ENCODE assay signal across 13 cellular contexts in the genomic region with DNA sequence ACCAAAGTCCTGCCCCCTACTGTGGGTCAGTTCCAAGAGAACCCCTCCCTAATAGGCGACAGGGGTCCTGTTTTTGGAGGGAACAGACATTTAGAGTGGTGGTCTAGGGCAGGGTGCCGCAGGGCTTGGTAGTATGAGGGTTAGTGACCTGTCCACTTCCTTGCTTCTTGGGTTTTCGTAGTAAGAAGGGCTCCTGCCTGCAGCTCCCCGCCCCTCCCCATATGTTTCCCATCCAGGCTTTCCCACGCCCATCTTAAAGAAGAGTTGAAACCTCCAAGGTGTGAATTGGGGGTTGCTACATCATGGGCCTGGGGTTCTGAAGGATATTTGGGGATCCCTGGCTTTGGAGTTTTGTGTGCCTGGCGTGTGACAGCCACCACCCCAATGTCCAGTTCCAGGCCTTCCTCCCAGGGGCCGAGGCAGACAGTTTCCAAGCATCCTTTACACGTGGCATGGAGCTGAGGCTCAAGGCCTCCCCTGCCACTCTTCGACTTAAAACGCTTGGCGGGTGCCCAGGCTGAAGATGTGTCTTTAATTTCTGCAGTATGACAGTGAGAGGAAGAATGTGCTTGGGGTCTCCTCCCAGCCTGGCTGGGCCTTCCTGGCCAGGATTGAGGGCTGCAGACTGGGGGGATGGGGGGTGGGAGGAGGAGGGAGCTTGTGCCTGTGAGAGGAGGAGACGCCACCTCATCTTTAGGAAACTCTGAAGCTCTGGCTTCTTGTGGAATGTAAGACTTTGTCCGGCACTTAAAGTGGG. TPM values are rescaled to one million over a fixed set of nuclear protein-coding genes. Genes with fewer than 3 reads are reported as not detected.
DNase-seq lines count a peak whose midpoint lies in the region; ATAC-seq and TF ChIP-seq lines count a peak whose summit lies in the region.
"Had no signal": no experiment of that assay in that cellular context is flagged by ENCODE, and none has a peak within 500 bp of the region (broad histone marks: within the 10 kb centered on the region; RNA-seq: fewer than 3 reads in every experiment).

No MANE protein-coding gene starts in this region.

- 40 to 68% methylated on average over 2 to 6 of the region's 13 CpGs for WGBS in gastroesophageal sphincter (ENCODE audit: low coverage in 1 of 2), 2 donors

- H3K27ac ChIP-seq in gastroesophageal sphincter (peak overlapping the region in 3 of 4 donors; percentile 45 to 94 (median 54)), skin epidermis (peak overlapping the region in 20 of 21 experiments; percentile 34 to 97 (median 74))

- DNase-seq in Daoy (ENCODE audit: low read depth) (peak; percentile 60), NCI-H146 (lab: John Stamatoyannopoulos, UW) (no peak), GF-D8 (lab: John Stamatoyannopoulos, UW) (no peak), NCI-H2227 (lab: John Stamatoyannopoulos, UW; ENCODE audit: unreplicated experiment) (no peak)
- DNase-seq in activated CD4-positive, alpha-beta memory T cell treated with anti-CD3 and anti-CD28 coated beads for 36 hours = no peak
- DNase-seq: activated CD4-positive, alpha-beta T cell treated with anti-CD3 and anti-CD28 coated beads for 4 hours; activated gamma-delta T cell treated with Interleukin-2 at 50 U/mL for 16 hours; NCI-H524 treated with DMSO at 0.1 percent for 48 hours had no signal

- peaks cover 11% of the 10 kb centered on the region for H3K27me3 ChIP-seq in gastroesophageal sphincter

- POLR2A ChIA-PET in activated CD4-positive, alpha-beta memory T cell treated with anti-CD3 and anti-CD28 coated beads for 36 hours (lab: Charles Lee) = no interaction called here

- CTCF ChIA-PET in activated CD4-positive, alpha-beta memory T cell treated with anti-CD3 and anti-CD28 coated beads for 36 hours (lab: Charles Lee) = interaction anchor here (0.6 to 16.6 kb wide), 5 partner anchors 10 to 110 kb away, joined by 3 to 324 read pairs (median 5); a partner anchor contains a TSS

- no peaks in the 10 kb centered on the region for H3K9me3 Mint-ChIP-seq in activated CD4-positive, alpha-beta memory T cell treated with anti-CD3 and anti-CD28 coated beads for 36 hours
- H3K9me3 Mint-ChIP-seq: CD8-positive, alpha-beta T cell had no signal

- H3K4me1 Mint-ChIP-seq in activated CD4-positive, alpha-beta memory T cell treated with anti-CD3 and anti-CD28 coated beads for 36 hours (ENCODE audit: low read depth) = peaks cover 16% of the 10 kb centered on the region

- H3K36me3 ChIP-seq in gastroesophageal sphincter = no peaks in the 10 kb centered on the region

- H3K4me1 ChIP-seq in gastroesophageal sphincter = peaks cover 0 to 86% (median 24%) of the 10 kb centered on the region in 3 donors

- ATAC-seq in SK-N-SH treated with all-trans-retinoic acid at 6 μM for 48 hours (peak; percentile 18), gastroesophageal sphincter (no peak)
- ATAC-seq: CD8-positive, alpha-beta T cell had no signal

- TF ChIP-seq POLR2A in gastroesophageal sphincter (IDR thresholded peaks at IDR 0.05) = no peak

- no peak for TF ChIP-seq CTCF in gastroesophageal sphincter (IDR thresholded peaks at IDR 0.05)

- H3K36me3 Mint-ChIP-seq in activated CD4-positive, alpha-beta memory T cell treated with anti-CD3 and anti-CD28 coated beads for 36 hours = no peaks in the 10 kb centered on the region
- H3K36me3 Mint-ChIP-seq: CD8-positive, alpha-beta T cell had no signal

- H3K4me3 ChIP-seq in gastroesophageal sphincter (no peak overlapping the region), skin epidermis (peak overlapping the region in 1 of 7 experiments; percentile 48)

- intact Hi-C loops in activated CD4-positive, alpha-beta memory T cell treated with anti-CD3 and anti-CD28 coated beads for 36 hours (cut with micrococcal nuclease) = no loop called here

- no peak for TF ChIP-seq EP300 in gastroesophageal sphincter (IDR thresholded peaks at IDR 0.05)

- no peaks in the 10 kb centered on the region for H3K9me3 ChIP-seq in gastroesophageal sphincter

- no peak overlapping the region for H3K4me3 Mint-ChIP-seq in activated CD4-positive, alpha-beta memory T cell treated with anti-CD3 and anti-CD28 coated beads for 36 hours
- H3K4me3 Mint-ChIP-seq: CD8-positive, alpha-beta T cell had no signal

- no peak overlapping the region for H3K27ac Mint-ChIP-seq in activated CD4-positive, alpha-beta memory T cell treated with anti-CD3 and anti-CD28 coated beads for 36 hours
- H3K27ac Mint-ChIP-seq: CD8-positive, alpha-beta T cell had no signal

- peaks cover 65% of the 10 kb centered on the region for H3K27me3 Mint-ChIP-seq in activated CD4-positive, alpha-beta memory T cell treated with anti-CD3 and anti-CD28 coated beads for 36 hours

TF ChIP-seq in SK-N-SH treated with all-trans-retinoic acid at 6 μM for 48 hours, 23 proteins besides CTCF, POLR2A, EP300 and RAD21:
- no peak for TF ChIP-seq CSDC2 (CRISPR knock-in tag; IDR thresholded peaks at IDR 0.05)
- TF ChIP-seq, protein P1, sequence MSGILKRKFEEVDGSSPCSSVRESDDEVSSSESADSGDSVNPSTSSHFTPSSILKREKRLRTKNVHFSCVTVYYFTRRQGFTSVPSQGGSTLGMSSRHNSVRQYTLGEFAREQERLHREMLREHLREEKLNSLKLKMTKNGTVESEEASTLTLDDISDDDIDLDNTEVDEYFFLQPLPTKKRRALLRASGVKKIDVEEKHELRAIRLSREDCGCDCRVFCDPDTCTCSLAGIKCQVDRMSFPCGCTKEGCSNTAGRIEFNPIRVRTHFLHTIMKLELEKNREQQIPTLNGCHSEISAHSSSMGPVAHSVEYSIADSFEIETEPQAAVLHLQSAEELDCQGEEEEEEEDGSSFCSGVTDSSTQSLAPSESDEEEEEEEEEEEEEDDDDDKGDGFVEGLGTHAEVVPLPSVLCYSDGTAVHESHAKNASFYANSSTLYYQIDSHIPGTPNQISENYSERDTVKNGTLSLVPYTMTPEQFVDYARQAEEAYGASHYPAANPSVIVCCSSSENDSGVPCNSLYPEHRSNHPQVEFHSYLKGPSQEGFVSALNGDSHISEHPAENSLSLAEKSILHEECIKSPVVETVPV (CRISPR knock-in tag; IDR thresholded peaks at IDR 0.05) = no peak
- no peak for TF ChIP-seq TOX (CRISPR knock-in tag; IDR thresholded peaks at IDR 0.05; ENCODE audit: borderline replicate concordance)
- TF ChIP-seq, protein P2, sequence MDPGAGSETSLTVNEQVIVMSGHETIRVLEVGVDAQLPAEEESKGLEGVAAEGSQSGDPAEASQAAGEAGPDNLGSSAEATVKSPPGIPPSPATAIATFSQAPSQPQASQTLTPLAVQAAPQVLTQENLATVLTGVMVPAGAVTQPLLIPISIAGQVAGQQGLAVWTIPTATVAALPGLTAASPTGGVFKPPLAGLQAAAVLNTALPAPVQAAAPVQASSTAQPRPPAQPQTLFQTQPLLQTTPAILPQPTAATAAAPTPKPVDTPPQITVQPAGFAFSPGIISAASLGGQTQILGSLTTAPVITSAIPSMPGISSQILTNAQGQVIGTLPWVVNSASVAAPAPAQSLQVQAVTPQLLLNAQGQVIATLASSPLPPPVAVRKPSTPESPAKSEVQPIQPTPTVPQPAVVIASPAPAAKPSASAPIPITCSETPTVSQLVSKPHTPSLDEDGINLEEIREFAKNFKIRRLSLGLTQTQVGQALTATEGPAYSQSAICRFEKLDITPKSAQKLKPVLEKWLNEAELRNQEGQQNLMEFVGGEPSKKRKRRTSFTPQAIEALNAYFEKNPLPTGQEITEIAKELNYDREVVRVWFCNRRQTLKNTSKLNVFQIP (CRISPR knock-in tag; IDR thresholded peaks at IDR 0.05; ENCODE audit: borderline replicate concordance, low read depth) = no peak
- no peak for TF ChIP-seq ESRRG (CRISPR knock-in tag; IDR thresholded peaks at IDR 0.05)
- TF ChIP-seq BACH2 (CRISPR knock-in tag; IDR thresholded peaks at IDR 0.05; ENCODE audit: borderline replicate concordance) = no peak
- no peak for TF ChIP-seq ZNF8 (CRISPR knock-in tag; IDR thresholded peaks at IDR 0.05)
- no peak for TF ChIP-seq TCF4 (CRISPR knock-in tag; IDR thresholded peaks at IDR 0.05; ENCODE audit: borderline replicate concordance)
- no peak for TF ChIP-seq ZFP30 (CRISPR knock-in tag; IDR thresholded peaks at IDR 0.05)
- TF ChIP-seq ARNTL (CRISPR knock-in tag; IDR thresholded peaks at IDR 0.05; ENCODE audit: borderline replicate concordance, low read depth) = no peak
- TF ChIP-seq SNAI2 (CRISPR knock-in tag; IDR thresholded peaks at IDR 0.05) = no peak
- no peak for TF ChIP-seq ZNF565 (CRISPR knock-in tag; conservative IDR thresholded peaks at IDR 0.05; ENCODE audit: low read depth)

RNA-seq across cellular contexts. Expression of a gene that starts 2.3 kb away (rescaled TPM):
- total RNA-seq in Daoy (2014; rRNA removed; shearing (Covaris generic)) = 288 and 336 TPM in 2 replicates
- total RNA-seq in gastroesophageal sphincter = 10 to 100 TPM; 14.6 to 92.9 (median 69.7) TPM
- total RNA-seq in activated CD4-positive, alpha-beta memory T cell treated with anti-CD3 and anti-CD28 coated beads for 36 hours = 1 to 10 TPM; 2.3 to 3.7 TPM

RNA-seq across cellular contexts. Expression of a gene that starts 38.0 kb away (rescaled TPM):
- 0.51 and 1.3 TPM in 2 replicates for total RNA-seq in Daoy (2014; rRNA removed; shearing (Covaris generic))
- total RNA-seq in gastroesophageal sphincter = 100 to 1,000 TPM in 2 of 4 donors, 10 to 100 TPM in 2; 58.1 to 145 (median 93.4) TPM
- under 1 TPM in 1 of 2 experiments, not detected in 1; 0.59 TPM for total RNA-seq in activated CD4-positive, alpha-beta memory T cell treated with anti-CD3 and anti-CD28 coated beads for 36 hours
- total RNA-seq: mononuclear cell had no signal

RNA-seq across cellular contexts. Expression of a gene that starts 53.3 kb away (rescaled TPM):
- total RNA-seq in Daoy (2014; rRNA removed; shearing (Covaris generic)) = 28.8 and 36.3 TPM in 2 replicates
- 10 to 100 TPM; 23.3 to 38.1 (median 30.8) TPM for total RNA-seq in gastroesophageal sphincter
- 10 to 100 TPM; 84.3 to 86.1 TPM for total RNA-seq in activated CD4-positive, alpha-beta memory T cell treated with anti-CD3 and anti-CD28 coated beads for 36 hours

Comparison
In these comparisons a context has a peak if more than half of its experiments do, and no peak if none do; other contexts are left out.
1. RNA of a gene that starts 38.0 kb away (total RNA-seq): 58.1 to 145 TPM in gastroesophageal sphincter; 0.51 to 1.3 TPM in Daoy and 0.59 TPM in activated CD4-positive, alpha-beta memory T cell treated with anti-CD3 and anti-CD28 coated beads for 36 hours; every median in the first group is over 10 times any median in the second.